Comparison of ENCODE assay signal across 2 cellular contexts in the genomic region with DNA sequence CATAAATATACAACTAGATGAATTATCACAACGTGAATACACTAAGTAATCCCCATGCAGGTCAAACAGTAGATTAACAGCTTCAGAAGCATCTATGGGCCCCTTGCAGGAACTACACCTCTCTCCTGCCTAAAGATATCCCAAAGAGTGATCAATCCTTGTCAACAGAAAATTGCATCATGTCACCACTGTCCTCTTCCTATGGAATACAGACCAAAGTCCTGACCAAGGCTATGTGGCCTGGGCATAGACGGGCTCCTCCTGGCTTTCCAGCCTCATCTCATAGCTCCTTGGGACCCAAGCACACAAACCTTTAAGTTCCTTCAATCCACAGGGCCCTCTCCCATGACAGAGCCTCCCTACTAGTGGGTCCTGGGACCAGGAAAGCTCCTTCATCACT.
A peak's percentile ranks its signal among the peaks of the same experiment; 100 is the strongest.
TF ChIP-seq lines count a peak whose summit lies in the region.

No MANE protein-coding gene starts in this region.

TF ChIP-seq in GM23338, 12 proteins besides CTCF, POLR2A, EP300 and RAD21 (continues in another document):
- TF ChIP-seq POLR2AphosphoS5 (IDR thresholded peaks at IDR 0.05; ENCODE audit: low read depth) (no peak), CREB1 (CRISPR knock-in tag; IDR thresholded peaks at IDR 0.05; ENCODE audit: low read depth) (no peak), STAT1 (IDR thresholded peaks at IDR 0.05; ENCODE audit: unreplicated experiment) (no peak), EZH2 (IDR thresholded peaks at IDR 0.05; ENCODE audit: low read depth, unreplicated experiment) (no peak), EZH2phosphoT487 (IDR thresholded peaks at IDR 0.05; ENCODE audit: unreplicated experiment) (no peak), JUNB (IDR thresholded peaks at IDR 0.05; ENCODE audit: unreplicated experiment) (no peak), ZNF331 (CRISPR knock-in tag; IDR thresholded peaks at IDR 0.05; ENCODE audit: low read depth) (no peak), NANOG (IDR thresholded peaks at IDR 0.05; ENCODE audit: borderline replicate concordance) (no peak), ZNF114 (CRISPR knock-in tag; IDR thresholded peaks at IDR 0.05) (no peak)
- TF ChIP-seq, protein P1, sequence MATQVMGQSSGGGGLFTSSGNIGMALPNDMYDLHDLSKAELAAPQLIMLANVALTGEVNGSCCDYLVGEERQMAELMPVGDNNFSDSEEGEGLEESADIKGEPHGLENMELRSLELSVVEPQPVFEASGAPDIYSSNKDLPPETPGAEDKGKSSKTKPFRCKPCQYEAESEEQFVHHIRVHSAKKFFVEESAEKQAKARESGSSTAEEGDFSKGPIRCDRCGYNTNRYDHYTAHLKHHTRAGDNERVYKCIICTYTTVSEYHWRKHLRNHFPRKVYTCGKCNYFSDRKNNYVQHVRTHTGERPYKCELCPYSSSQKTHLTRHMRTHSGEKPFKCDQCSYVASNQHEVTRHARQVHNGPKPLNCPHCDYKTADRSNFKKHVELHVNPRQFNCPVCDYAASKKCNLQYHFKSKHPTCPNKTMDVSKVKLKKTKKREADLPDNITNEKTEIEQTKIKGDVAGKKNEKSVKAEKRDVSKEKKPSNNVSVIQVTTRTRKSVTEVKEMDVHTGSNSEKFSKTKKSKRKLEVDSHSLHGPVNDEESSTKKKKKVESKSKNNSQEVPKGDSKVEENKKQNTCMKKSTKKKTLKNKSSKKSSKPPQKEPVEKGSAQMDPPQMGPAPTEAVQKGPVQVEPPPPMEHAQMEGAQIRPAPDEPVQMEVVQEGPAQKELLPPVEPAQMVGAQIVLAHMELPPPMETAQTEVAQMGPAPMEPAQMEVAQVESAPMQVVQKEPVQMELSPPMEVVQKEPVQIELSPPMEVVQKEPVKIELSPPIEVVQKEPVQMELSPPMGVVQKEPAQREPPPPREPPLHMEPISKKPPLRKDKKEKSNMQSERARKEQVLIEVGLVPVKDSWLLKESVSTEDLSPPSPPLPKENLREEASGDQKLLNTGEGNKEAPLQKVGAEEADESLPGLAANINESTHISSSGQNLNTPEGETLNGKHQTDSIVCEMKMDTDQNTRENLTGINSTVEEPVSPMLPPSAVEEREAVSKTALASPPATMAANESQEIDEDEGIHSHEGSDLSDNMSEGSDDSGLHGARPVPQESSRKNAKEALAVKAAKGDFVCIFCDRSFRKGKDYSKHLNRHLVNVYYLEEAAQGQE (IDR thresholded peaks at IDR 0.05; ENCODE audit: unreplicated experiment), result no peak
- TF ChIP-seq, protein P2, sequence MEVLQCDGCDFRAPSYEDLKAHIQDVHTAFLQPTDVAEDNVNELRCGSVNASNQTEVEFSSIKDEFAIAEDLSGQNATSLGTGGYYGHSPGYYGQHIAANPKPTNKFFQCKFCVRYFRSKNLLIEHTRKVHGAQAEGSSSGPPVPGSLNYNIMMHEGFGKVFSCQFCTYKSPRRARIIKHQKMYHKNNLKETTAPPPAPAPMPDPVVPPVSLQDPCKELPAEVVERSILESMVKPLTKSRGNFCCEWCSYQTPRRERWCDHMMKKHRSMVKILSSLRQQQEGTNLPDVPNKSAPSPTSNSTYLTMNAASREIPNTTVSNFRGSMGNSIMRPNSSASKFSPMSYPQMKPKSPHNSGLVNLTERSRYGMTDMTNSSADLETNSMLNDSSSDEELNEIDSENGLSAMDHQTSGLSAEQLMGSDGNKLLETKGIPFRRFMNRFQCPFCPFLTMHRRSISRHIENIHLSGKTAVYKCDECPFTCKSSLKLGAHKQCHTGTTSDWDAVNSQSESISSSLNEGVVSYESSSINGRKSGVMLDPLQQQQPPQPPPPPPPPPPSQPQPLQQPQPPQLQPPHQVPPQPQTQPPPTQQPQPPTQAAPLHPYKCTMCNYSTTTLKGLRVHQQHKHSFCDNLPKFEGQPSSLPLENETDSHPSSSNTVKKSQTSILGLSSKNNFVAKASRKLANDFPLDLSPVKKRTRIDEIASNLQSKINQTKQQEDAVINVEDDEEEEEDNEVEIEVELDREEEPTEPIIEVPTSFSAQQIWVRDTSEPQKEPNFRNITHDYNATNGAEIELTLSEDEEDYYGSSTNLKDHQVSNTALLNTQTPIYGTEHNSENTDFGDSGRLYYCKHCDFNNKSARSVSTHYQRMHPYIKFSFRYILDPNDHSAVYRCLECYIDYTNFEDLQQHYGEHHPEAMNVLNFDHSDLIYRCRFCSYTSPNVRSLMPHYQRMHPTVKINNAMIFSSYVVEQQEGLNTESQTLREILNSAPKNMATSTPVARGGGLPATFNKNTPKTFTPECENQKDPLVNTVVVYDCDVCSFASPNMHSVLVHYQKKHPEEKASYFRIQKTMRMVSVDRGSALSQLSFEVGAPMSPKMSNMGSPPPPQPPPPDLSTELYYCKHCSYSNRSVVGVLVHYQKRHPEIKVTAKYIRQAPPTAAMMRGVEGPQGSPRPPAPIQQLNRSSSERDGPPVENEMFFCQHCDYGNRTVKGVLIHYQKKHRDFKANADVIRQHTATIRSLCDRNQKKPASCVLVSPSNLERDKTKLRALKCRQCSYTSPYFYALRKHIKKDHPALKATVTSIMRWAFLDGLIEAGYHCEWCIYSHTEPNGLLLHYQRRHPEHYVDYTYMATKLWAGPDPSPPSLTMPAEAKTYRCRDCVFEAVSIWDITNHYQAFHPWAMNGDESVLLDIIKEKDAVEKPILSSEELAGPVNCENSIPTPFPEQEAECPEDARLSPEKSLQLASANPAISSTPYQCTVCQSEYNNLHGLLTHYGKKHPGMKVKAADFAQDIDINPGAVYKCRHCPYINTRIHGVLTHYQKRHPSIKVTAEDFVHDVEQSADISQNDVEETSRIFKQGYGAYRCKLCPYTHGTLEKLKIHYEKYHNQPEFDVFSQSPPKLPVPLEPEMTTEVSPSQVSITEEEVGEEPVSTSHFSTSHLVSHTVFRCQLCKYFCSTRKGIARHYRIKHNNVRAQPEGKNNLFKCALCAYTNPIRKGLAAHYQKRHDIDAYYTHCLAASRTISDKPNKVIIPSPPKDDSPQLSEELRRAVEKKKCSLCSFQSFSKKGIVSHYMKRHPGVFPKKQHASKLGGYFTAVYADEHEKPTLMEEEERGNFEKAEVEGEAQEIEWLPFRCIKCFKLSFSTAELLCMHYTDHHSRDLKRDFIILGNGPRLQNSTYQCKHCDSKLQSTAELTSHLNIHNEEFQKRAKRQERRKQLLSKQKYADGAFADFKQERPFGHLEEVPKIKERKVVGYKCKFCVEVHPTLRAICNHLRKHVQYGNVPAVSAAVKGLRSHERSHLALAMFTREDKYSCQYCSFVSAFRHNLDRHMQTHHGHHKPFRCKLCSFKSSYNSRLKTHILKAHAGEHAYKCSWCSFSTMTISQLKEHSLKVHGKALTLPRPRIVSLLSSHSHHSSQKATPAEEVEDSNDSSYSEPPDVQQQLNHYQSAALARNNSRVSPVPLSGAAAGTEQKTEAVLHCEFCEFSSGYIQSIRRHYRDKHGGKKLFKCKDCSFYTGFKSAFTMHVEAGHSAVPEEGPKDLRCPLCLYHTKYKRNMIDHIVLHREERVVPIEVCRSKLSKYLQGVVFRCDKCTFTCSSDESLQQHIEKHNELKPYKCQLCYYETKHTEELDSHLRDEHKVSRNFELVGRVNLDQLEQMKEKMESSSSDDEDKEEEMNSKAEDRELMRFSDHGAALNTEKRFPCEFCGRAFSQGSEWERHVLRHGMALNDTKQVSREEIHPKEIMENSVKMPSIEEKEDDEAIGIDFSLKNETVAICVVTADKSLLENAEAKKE (CRISPR knock-in tag; IDR thresholded peaks at IDR 0.05), result no peak

TF ChIP-seq in K562, 482 proteins besides CTCF, POLR2A, EP300 and RAD21:
- TF ChIP-seq, protein P3, sequence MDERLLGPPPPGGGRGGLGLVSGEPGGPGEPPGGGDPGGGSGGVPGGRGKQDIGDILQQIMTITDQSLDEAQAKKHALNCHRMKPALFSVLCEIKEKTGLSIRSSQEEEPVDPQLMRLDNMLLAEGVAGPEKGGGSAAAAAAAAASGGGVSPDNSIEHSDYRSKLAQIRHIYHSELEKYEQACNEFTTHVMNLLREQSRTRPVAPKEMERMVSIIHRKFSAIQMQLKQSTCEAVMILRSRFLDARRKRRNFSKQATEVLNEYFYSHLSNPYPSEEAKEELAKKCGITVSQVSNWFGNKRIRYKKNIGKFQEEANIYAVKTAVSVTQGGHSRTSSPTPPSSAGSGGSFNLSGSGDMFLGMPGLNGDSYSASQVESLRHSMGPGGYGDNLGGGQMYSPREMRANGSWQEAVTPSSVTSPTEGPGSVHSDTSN (CRISPR knock-in tag; IDR thresholded peaks at IDR 0.05; ENCODE audit: low read depth), result no peak
- TF ChIP-seq, protein P3 (tag; conservative IDR thresholded peaks at IDR 0.05; ENCODE audit: low read depth), result peak; percentile 53; the same call in 1 of the 2 replicates
- TF ChIP-seq, protein P4, sequence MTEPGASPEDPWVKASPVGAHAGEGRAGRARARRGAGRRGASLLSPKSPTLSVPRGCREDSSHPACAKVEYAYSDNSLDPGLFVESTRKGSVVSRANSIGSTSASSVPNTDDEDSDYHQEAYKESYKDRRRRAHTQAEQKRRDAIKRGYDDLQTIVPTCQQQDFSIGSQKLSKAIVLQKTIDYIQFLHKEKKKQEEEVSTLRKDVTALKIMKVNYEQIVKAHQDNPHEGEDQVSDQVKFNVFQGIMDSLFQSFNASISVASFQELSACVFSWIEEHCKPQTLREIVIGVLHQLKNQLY (CRISPR knock-in tag; conservative IDR thresholded peaks at IDR 0.05), result no peak
- TF ChIP-seq CEBPG (CRISPR knock-in tag; IDR thresholded peaks at IDR 0.05) (no peak), CEBPG (tag; conservative IDR thresholded peaks at IDR 0.05 in 1 of 2, IDR thresholded peaks at IDR 0.05 in 1 of 2) (peak in 1 of 2 experiments; percentile 41; a peak in 1 of 4 replicates)
